ENCODE assay signal across 22 cellular contexts in genomic region chr9:109051733-109052132, GRCh38. TPM values are rescaled to one million over a fixed set of nuclear protein-coding genes. Genes with fewer than 3 reads are reported as not detected.
DNase-seq lines count a peak whose midpoint lies in the region; ATAC-seq and TF ChIP-seq lines count a peak whose summit lies in the region.
"Had no signal": no experiment of that assay in that cellular context is flagged by ENCODE, and none has a peak within 500 bp of the region (broad histone marks: within the 10 kb centered on the region; RNA-seq: fewer than 3 reads in every experiment).

No MANE protein-coding gene starts in this region.

- H3K4me1 ChIP-seq in heart left ventricle (peaks cover 0 to 18% (median 0%) of the 10 kb centered on the region in 12 donors), MM.1S (ENCODE audit: low read length) (peaks cover 10% of the 10 kb centered on the region), endodermal cell (ENCODE audit: control insufficient read depth, insufficient read depth, low read length) (peaks cover 12% of the 10 kb centered on the region), rectal smooth muscle tissue (ENCODE audit: control insufficient read depth, insufficient read depth, low read length) (no peaks in the 10 kb centered on the region)
- H3K4me1 ChIP-seq: BLaER1 had no signal

- H3K27ac ChIP-seq in heart left ventricle: no peak overlapping the region
- H3K27ac ChIP-seq in MM.1S (ENCODE audit: low read length): peak overlapping the region; percentile 29; the same call in 1 of the 2 replicates
- no peak overlapping the region for H3K27ac ChIP-seq in endodermal cell (ENCODE audit: low read depth, low read length)
- peak overlapping the region; percentile 8 for H3K27ac ChIP-seq in rectal smooth muscle tissue (ENCODE audit: low read depth, low read length)
- H3K27ac ChIP-seq: BLaER1, HL-60 had no signal

- peaks cover 28% of the 10 kb centered on the region for H3K4me1 Mint-ChIP-seq in endodermal cell
- H3K4me1 Mint-ChIP-seq in stimulated activated memory B cell treated with anti-CD40 and anti-IgM and Interleukin-4, amounts not matched to agents 10 μg/mL and 1 μg/mL and 100 μg/mL, for 72 hours: no peaks in the 10 kb centered on the region
- H3K4me1 Mint-ChIP-seq: IgD-negative memory B cell had no signal

- no peaks in the 10 kb centered on the region for H3K9me3 ChIP-seq in heart left ventricle
- H3K9me3 ChIP-seq in MM.1S (replicated peaks; ENCODE audit: insufficient read depth, low read length): no peaks in the 10 kb centered on the region
- peaks cover 11% of the 10 kb centered on the region for H3K9me3 ChIP-seq in endodermal cell (ENCODE audit: control insufficient read depth, low read length)
- H3K9me3 ChIP-seq: BLaER1, SJSA1 had no signal

- no peaks in the 10 kb centered on the region for H3K79me2 ChIP-seq in MM.1S (ENCODE audit: low read length)

- H3K27me3 ChIP-seq in heart left ventricle: no peaks in the 10 kb centered on the region
- H3K27me3 ChIP-seq in MM.1S (replicated peaks; ENCODE audit: insufficient read depth, low read length): no peaks in the 10 kb centered on the region
- H3K27me3 ChIP-seq in endodermal cell (ENCODE audit: control insufficient read depth, insufficient read depth, low read length, poor library complexity, severe bottlenecking): no peaks in the 10 kb centered on the region
- H3K27me3 ChIP-seq in rectal smooth muscle tissue (ENCODE audit: control insufficient read depth, insufficient read depth, low read length): no peaks in the 10 kb centered on the region
- H3K27me3 ChIP-seq: BLaER1, SJSA1 had no signal

- DNase-seq in heart left ventricle (no peak), Right ventricle myocardium inferior (ENCODE audit: missing footprints) (no peak), MM.1S (no peak), endodermal cell (no peak), SHP77 treated with DMSO at 0.1 percent for 48 hours (lab: John Stamatoyannopoulos, UW) (no peak)
- DNase-seq: CD4-positive, CD25-positive, alpha-beta regulatory T cell; DMS153; DND-41; NCI-H1092 treated with DMSO at 0.1 percent for 48 hours; NCI-H1436; NCI-H187; NCI-H2081 treated with DMSO at 0.1 percent for 48 hours; NCI-H2171; NCI-H524 treated with DMSO at 0.1 percent for 48 hours; NCI-H774 had no signal

- peak overlapping the region; percentile 53 for H3K27ac Mint-ChIP-seq in endodermal cell
- H3K27ac Mint-ChIP-seq in stimulated activated memory B cell treated with anti-CD40 and anti-IgM and Interleukin-4, amounts not matched to agents 10 μg/mL and 1 μg/mL and 100 μg/mL, for 72 hours: no peak overlapping the region
- H3K27ac Mint-ChIP-seq: IgD-negative memory B cell had no signal

- WGBS in heart left ventricle, 4 donors: 43 to 62% (median 57%) methylated on average over 1 of the region's 1 CpG
- WGBS in endodermal cell (ENCODE audit: insufficient coverage in 1 of 2, insufficient read length in 1 of 2), 2 experiments: 80% methylated on average over 1 of the region's 1 CpG; no CpG with 5 or more reads in 1 of the 2 experiments

- H3K4me2 ChIP-seq in MM.1S (ENCODE audit: low read depth, low read length): peak overlapping the region; percentile 44; the same call in 1 of the 2 replicates
- H3K4me2 ChIP-seq: BLaER1 had no signal

- no peaks in the 10 kb centered on the region for H3K27me3 Mint-ChIP-seq in endodermal cell (ENCODE audit: insufficient read depth)
- no peaks in the 10 kb centered on the region for H3K27me3 Mint-ChIP-seq in stimulated activated memory B cell treated with anti-CD40 and anti-IgM and Interleukin-4, amounts not matched to agents 10 μg/mL and 1 μg/mL and 100 μg/mL, for 72 hours
- H3K27me3 Mint-ChIP-seq: CD4-positive, CD25-positive, alpha-beta regulatory T cell; IgD-negative memory B cell had no signal

- H3K4me3 ChIP-seq in heart left ventricle: no peak overlapping the region
- H3K4me3 ChIP-seq in MM.1S (ENCODE audit: low read length): no peak overlapping the region
- H3K4me3 ChIP-seq in endodermal cell (ENCODE audit: low read length): no peak overlapping the region
- H3K4me3 ChIP-seq in rectal smooth muscle tissue (ENCODE audit: low read length): no peak overlapping the region
- H3K4me3 ChIP-seq: BLaER1, SJSA1 had no signal

- no peak overlapping the region for H3K9ac ChIP-seq in MM.1S (ENCODE audit: low read length)
- no peak overlapping the region for H3K9ac ChIP-seq in endodermal cell (ENCODE audit: extremely low read depth, low read length, poor library complexity, severe bottlenecking)
- no peak overlapping the region for H3K9ac ChIP-seq in rectal smooth muscle tissue (ENCODE audit: low read length)
- H3K9ac ChIP-seq: BLaER1 had no signal

- intact Hi-C loops in heart left ventricle (cut with DNase I) (loop anchor here in 2 of 10 donors (5.0 kb wide), 2 partner anchors 36 to 39 kb away; partner anchors contain the start of gene CTNNAL1 (in 1 of the 2)), Right ventricle myocardium inferior (cut with DNase I) (no loop called here)

- H2AFZ ChIP-seq in MM.1S (ENCODE audit: low read length): no peak overlapping the region

- no peaks in the 10 kb centered on the region for H4K20me1 ChIP-seq in MM.1S (ENCODE audit: insufficient read depth, low read length)
- H4K20me1 ChIP-seq: BLaER1 had no signal

- ATAC-seq in heart left ventricle (peak in 3 of 4 donors; percentile 24 to 53 (median 31)), Right ventricle myocardium inferior (no peak)
- no peak for ATAC-seq in stimulated activated memory B cell treated with anti-CD40 and anti-IgM and Interleukin-4, amounts not matched to agents 10 μg/mL and 1 μg/mL and 100 μg/mL, for 72 hours
- ATAC-seq: HCT116 had no signal

- no peak overlapping the region for H3K4me3 Mint-ChIP-seq in endodermal cell
- H3K4me3 Mint-ChIP-seq in stimulated activated memory B cell treated with anti-CD40 and anti-IgM and Interleukin-4, amounts not matched to agents 10 μg/mL and 1 μg/mL and 100 μg/mL, for 72 hours: no peak overlapping the region
- H3K4me3 Mint-ChIP-seq: CD4-positive, CD25-positive, alpha-beta regulatory T cell; IgD-negative memory B cell had no signal

- no peak for TF ChIP-seq CTCF in heart left ventricle (IDR thresholded peaks at IDR 0.05)
- TF ChIP-seq CTCF in MM.1S (IDR thresholded peaks at IDR 0.05; ENCODE audit: low read length): no peak
- no peak for TF ChIP-seq CTCF in endodermal cell (conservative IDR thresholded peaks at IDR 0.05)

- peaks cover 68% of the 10 kb centered on the region for H3K36me3 Mint-ChIP-seq in endodermal cell (ENCODE audit: low read depth)
- peaks cover 80% of the 10 kb centered on the region for H3K36me3 Mint-ChIP-seq in stimulated activated memory B cell treated with anti-CD40 and anti-IgM and Interleukin-4, amounts not matched to agents 10 μg/mL and 1 μg/mL and 100 μg/mL, for 72 hours

- H3F3A ChIP-seq in MM.1S (ENCODE audit: insufficient read depth, low read length): 0 out of 2 replicates have a peak, but pooled peaks cover 9% of the 10 kb centered on the region

- peaks cover 0 to 96% (median 78%) of the 10 kb centered on the region in 9 donors for H3K36me3 ChIP-seq in heart left ventricle
- H3K36me3 ChIP-seq in MM.1S (replicated peaks; ENCODE audit: insufficient read depth, low read length): 0 out of 2 replicates have a peak, but pooled peaks cover 8% of the 10 kb centered on the region
- peaks cover 66% of the 10 kb centered on the region for H3K36me3 ChIP-seq in endodermal cell (ENCODE audit: control insufficient read depth, insufficient read depth, low read length)
- H3K36me3 ChIP-seq in rectal smooth muscle tissue (ENCODE audit: control insufficient read depth, insufficient read depth, low read length): peaks cover 15% of the 10 kb centered on the region

- H3K9me2 ChIP-seq in MM.1S (replicated peaks; ENCODE audit: insufficient read depth, low read length): no peaks in the 10 kb centered on the region

- no peaks in the 10 kb centered on the region for H3K9me3 Mint-ChIP-seq in endodermal cell
- H3K9me3 Mint-ChIP-seq in stimulated activated memory B cell treated with anti-CD40 and anti-IgM and Interleukin-4, amounts not matched to agents 10 μg/mL and 1 μg/mL and 100 μg/mL, for 72 hours: no peaks in the 10 kb centered on the region
- H3K9me3 Mint-ChIP-seq: CD4-positive, CD25-positive, alpha-beta regulatory T cell; IgD-negative memory B cell had no signal

- TF ChIP-seq POLR2A in heart left ventricle (IDR thresholded peaks at IDR 0.05): no peak

RNA-seq across cellular contexts. Expression of gene CTNNAL1, which starts 38.4 kb away (rescaled TPM):
- 10 to 100 TPM; 51.2 to 76.3 (median 62.7) TPM for total RNA-seq in heart left ventricle
- polyA plus RNA-seq in heart left ventricle: 100 to 1,000 TPM in 1 of 2 donors, 10 to 100 TPM in 1; 54.4 to 165 TPM
- 70.7 TPM for total RNA-seq in Right ventricle myocardium inferior
- 10 to 100 TPM; 80.1 to 82.1 TPM for total RNA-seq in endodermal cell
- 57.1 TPM for polyA plus RNA-seq in endodermal cell (2013, experiment 1 of 2)
- polyA plus RNA-seq in endodermal cell (2013, experiment 2 of 2): 57.2 TPM

Comparison
In these comparisons a context has a peak if more than half of its experiments do, and no peak if none do; other contexts are left out.
1. ATAC-seq: peak in heart left ventricle (3 of 4); none in Right ventricle myocardium inferior (single experiment) and stimulated activated memory B cell treated with anti-CD40 and anti-IgM and Interleukin-4, amounts not matched to agents 10 μg/mL and 1 μg/mL and 100 μg/mL, for 72 hours (single experiment).
2. H3K27ac ChIP-seq: peak in MM.1S (single experiment) and rectal smooth muscle tissue (single experiment); none in heart left ventricle (0 of 12) and endodermal cell (single experiment).